In genomic region chr7:36154255-36155212, GRCh38 we compare ENCODE assay signal across 8 cellular contexts. TPM values are rescaled to one million over a fixed set of nuclear protein-coding genes. Genes with fewer than 3 reads are reported as not detected.
DNase-seq lines count a peak whose midpoint lies in the region; ATAC-seq and TF ChIP-seq lines count a peak whose summit lies in the region.

No MANE protein-coding gene starts in this region.

- no peaks in the 10 kb centered on the region for H3K27me3 Mint-ChIP-seq in activated CD4-positive, alpha-beta memory T cell treated with anti-CD3 and anti-CD28 coated beads, Interleukin-2, amount 10 ng/mL, durations not matched to agents 7 days and 5 days
- peaks cover 0 to 3% (median 3%) of the 10 kb centered on the region in 3 donors for H3K27me3 Mint-ChIP-seq in immature natural killer cell (ENCODE audit: low read depth in 3 of 3)

- H3K27me3 ChIP-seq in smooth muscle cell (ENCODE audit: low read depth): no peaks in the 10 kb centered on the region

- H3K4me3 Mint-ChIP-seq in activated CD4-positive, alpha-beta memory T cell treated with anti-CD3 and anti-CD28 coated beads, Interleukin-2, amount 10 ng/mL, durations not matched to agents 7 days and 5 days: peak overlapping the region; percentile 72
- peak overlapping the region; percentile 68 to 88 (median 76) for H3K4me3 Mint-ChIP-seq in immature natural killer cell

- no peaks in the 10 kb centered on the region for H3K4me1 ChIP-seq in smooth muscle cell (ENCODE audit: low read depth)

- WGBS in smooth muscle cell (ENCODE audit: low lambda C conversion rate): 96% methylated on average over 44 of the region's 44 CpGs

- POLR2A ChIA-PET in activated CD4-positive, alpha-beta memory T cell treated with anti-CD3 and anti-CD28 coated beads, Interleukin-2, amount 10 ng/mL, durations not matched to agents 7 days and 5 days (lab: Charles Lee): no interaction called here

- H3K4me3 ChIP-seq in HFF-Myc (replicated peaks; ENCODE audit: low read depth, low read length): peak overlapping the region; percentile 74
- H3K4me3 ChIP-seq in smooth muscle cell: peak overlapping the region; percentile 82

- H3K9me3 ChIP-seq in smooth muscle cell (replicated peaks; ENCODE audit: low read depth): no peaks in the 10 kb centered on the region

- H3F3A ChIP-seq in smooth muscle cell (ENCODE audit: low read depth): peaks cover 6% of the 10 kb centered on the region

- no peak overlapping the region for H2AFZ ChIP-seq in smooth muscle cell (ENCODE audit: low read depth)

- no peaks in the 10 kb centered on the region for H4K20me1 ChIP-seq in smooth muscle cell (ENCODE audit: low read depth)

- H3K79me2 ChIP-seq in smooth muscle cell (ENCODE audit: low read depth): no peaks in the 10 kb centered on the region

- no peak for ATAC-seq in GM19463 (IDR thresholded peaks at IDR 0.05; ENCODE audit: unreplicated experiment)

- peak; percentile 8 for TF ChIP-seq CTCF in HFF-Myc (IDR thresholded peaks at IDR 0.05; ENCODE audit: low read depth, low read length, missing control alignments)
- TF ChIP-seq CTCF in smooth muscle cell (IDR thresholded peaks at IDR 0.05; ENCODE audit: borderline replicate concordance, insufficient read depth, poor library complexity, severe bottlenecking): no peak

- no peak overlapping the region for H3K9ac ChIP-seq in smooth muscle cell (ENCODE audit: low read depth)

- H3K36me3 ChIP-seq in smooth muscle cell (ENCODE audit: low read depth): no peaks in the 10 kb centered on the region

- peaks cover 15% of the 10 kb centered on the region for H3K4me1 Mint-ChIP-seq in activated CD4-positive, alpha-beta memory T cell treated with anti-CD3 and anti-CD28 coated beads, Interleukin-2, amount 10 ng/mL, durations not matched to agents 7 days and 5 days
- peaks cover 10 to 13% of the 10 kb centered on the region in 2 donors for H3K4me1 Mint-ChIP-seq in immature natural killer cell

- no peak for DNase-seq in HFF-Myc (ENCODE audit: extremely low read depth, low read depth)
- DNase-seq in activated CD4-positive, alpha-beta memory T cell treated with anti-CD3 and anti-CD28 coated beads, Interleukin-2, amount 10 ng/mL, durations not matched to agents 7 days and 5 days: no peak
- no peak for DNase-seq in immature natural killer cell
- DNase-seq in smooth muscle cell (lab: John Stamatoyannopoulos, UW; ENCODE audit: unreplicated experiment): no peak
- no peak for DNase-seq in OCI-M2 (lab: John Stamatoyannopoulos, UW; ENCODE audit: unreplicated experiment)
- DNase-seq in activated CD8-positive, alpha-beta memory T cell treated with anti-CD3 and anti-CD28 coated beads, Interleukin-2, amount 50 U/mL, for 48 hours: no peak
- DNase-seq in mesenteric fat pad (ENCODE audit: low spot score): no peak

- no peak overlapping the region for H3K27ac ChIP-seq in smooth muscle cell (ENCODE audit: low read depth)

- no peaks in the 10 kb centered on the region for H3K36me3 Mint-ChIP-seq in activated CD4-positive, alpha-beta memory T cell treated with anti-CD3 and anti-CD28 coated beads, Interleukin-2, amount 10 ng/mL, durations not matched to agents 7 days and 5 days (ENCODE audit: low read depth)
- H3K36me3 Mint-ChIP-seq in immature natural killer cell: no peaks in the 10 kb centered on the region

- H3K9me3 Mint-ChIP-seq in activated CD4-positive, alpha-beta memory T cell treated with anti-CD3 and anti-CD28 coated beads, Interleukin-2, amount 10 ng/mL, durations not matched to agents 7 days and 5 days: no peaks in the 10 kb centered on the region
- no peaks in the 10 kb centered on the region for H3K9me3 Mint-ChIP-seq in immature natural killer cell

- H3K4me2 ChIP-seq in smooth muscle cell: no peak overlapping the region

- no peak overlapping the region for H3K27ac Mint-ChIP-seq in activated CD4-positive, alpha-beta memory T cell treated with anti-CD3 and anti-CD28 coated beads, Interleukin-2, amount 10 ng/mL, durations not matched to agents 7 days and 5 days
- no peak overlapping the region for H3K27ac Mint-ChIP-seq in immature natural killer cell

- CTCF ChIA-PET in activated CD4-positive, alpha-beta memory T cell treated with anti-CD3 and anti-CD28 coated beads, Interleukin-2, amount 10 ng/mL, durations not matched to agents 7 days and 5 days (lab: Charles Lee): no interaction called here

RNA-seq across cellular contexts. Expression of gene EEPD1, which starts 1.5 kb away (rescaled TPM):
- total RNA-seq in activated CD4-positive, alpha-beta memory T cell treated with anti-CD3 and anti-CD28 coated beads, Interleukin-2, amount 10 ng/mL, durations not matched to agents 7 days and 5 days: 1 to 10 TPM; 6.5 to 8.5 TPM
- polyA plus RNA-seq in immature natural killer cell: 1 to 10 TPM; 1.3 to 4.4 (median 2.1) TPM
- 0.58 and 1.5 TPM in 2 replicates for total RNA-seq in smooth muscle cell
- polyA plus RNA-seq in smooth muscle cell: 1.5 and 1.9 TPM in 2 replicates
- total RNA-seq in mesenteric fat pad: 18.5 TPM
